ENCODE assay signal across 15 cellular contexts in genomic region chr5:95864944-95865504, GRCh38. TPM values are rescaled to one million over a fixed set of nuclear protein-coding genes. Genes with fewer than 3 reads are reported as not detected.
DNase-seq lines count a peak whose midpoint lies in the region; ATAC-seq and TF ChIP-seq lines count a peak whose summit lies in the region.
"Had no signal": no experiment of that assay in that cellular context is flagged by ENCODE, and none has a peak within 500 bp of the region (broad histone marks: within the 10 kb centered on the region; RNA-seq: fewer than 3 reads in every experiment).

No MANE protein-coding gene starts in this region.

- no peaks in the 10 kb centered on the region for H3K27me3 ChIP-seq in SJCRH30
- H3K27me3 ChIP-seq: ascending aorta had no signal

- DNase-seq in activated naive CD4-positive, alpha-beta T cell treated with anti-CD3 and anti-CD28 coated beads, Interleukin-2, amount 50 U/mL, for 72 hours (ENCODE audit: low spot score in 2 of 2), result no peak
- DNase-seq in chondrocyte (ENCODE audit: low spot score) (no peak), AG08396 (ENCODE audit: low spot score) (no peak), SJCRH30 (no peak)
- no peak for DNase-seq in effector memory CD8-positive, alpha-beta T cell
- no peak for DNase-seq in activated naive CD8-positive, alpha-beta T cell treated with anti-CD3 and anti-CD28 coated beads for 36 hours
- DNase-seq: DND-41; effector CD8-positive, alpha-beta T cell; NCI-H524 had no signal

- no peaks in the 10 kb centered on the region for H3K36me3 ChIP-seq in mesodermal cell (ENCODE audit: control insufficient read depth, insufficient read depth, low read length)
- H3K36me3 ChIP-seq in SJCRH30, result no peaks in the 10 kb centered on the region
- H3K36me3 ChIP-seq: ascending aorta had no signal

- H3K9me3 Mint-ChIP-seq in activated naive CD4-positive, alpha-beta T cell treated with anti-CD3 and anti-CD28 coated beads, Interleukin-2, amount 50 U/mL, for 24 hours, result no peaks in the 10 kb centered on the region
- H3K9me3 Mint-ChIP-seq in activated naive CD4-positive, alpha-beta T cell treated with anti-CD3 and anti-CD28 coated beads, Interleukin-2, amount 50 U/mL, for 72 hours, result peaks cover 0 to 16% of the 10 kb centered on the region in 2 donors
- H3K9me3 Mint-ChIP-seq in chondrocyte (ENCODE audit: low read depth), result no peaks in the 10 kb centered on the region
- no peaks in the 10 kb centered on the region for H3K9me3 Mint-ChIP-seq in effector memory CD8-positive, alpha-beta T cell
- peaks cover 8% of the 10 kb centered on the region for H3K9me3 Mint-ChIP-seq in activated naive CD8-positive, alpha-beta T cell treated with anti-CD3 and anti-CD28 coated beads for 36 hours

- peaks cover 1% of the 10 kb centered on the region for H3K36me3 Mint-ChIP-seq in activated naive CD4-positive, alpha-beta T cell treated with anti-CD3 and anti-CD28 coated beads, Interleukin-2, amount 50 U/mL, for 24 hours
- H3K36me3 Mint-ChIP-seq in activated naive CD4-positive, alpha-beta T cell treated with anti-CD3 and anti-CD28 coated beads, Interleukin-2, amount 50 U/mL, for 72 hours, result peaks cover 4 to 13% of the 10 kb centered on the region in 2 donors
- H3K36me3 Mint-ChIP-seq in chondrocyte (ENCODE audit: low read depth), result no peaks in the 10 kb centered on the region
- peaks cover 11% of the 10 kb centered on the region for H3K36me3 Mint-ChIP-seq in effector memory CD8-positive, alpha-beta T cell (ENCODE audit: insufficient read depth)
- peaks cover 6% of the 10 kb centered on the region for H3K36me3 Mint-ChIP-seq in activated naive CD8-positive, alpha-beta T cell treated with anti-CD3 and anti-CD28 coated beads for 36 hours

- H3K4me1 ChIP-seq in mesodermal cell (ENCODE audit: control insufficient read depth, insufficient read depth, low read length, poor library complexity, severe bottlenecking), result peaks cover 17% of the 10 kb centered on the region
- H3K4me1 ChIP-seq in SJCRH30, result peaks cover 24% of the 10 kb centered on the region

- no peak overlapping the region for H3K4me3 Mint-ChIP-seq in activated naive CD4-positive, alpha-beta T cell treated with anti-CD3 and anti-CD28 coated beads, Interleukin-2, amount 50 U/mL, for 24 hours
- no peak overlapping the region for H3K4me3 Mint-ChIP-seq in chondrocyte (ENCODE audit: unreplicated experiment)
- no peak overlapping the region for H3K4me3 Mint-ChIP-seq in effector memory CD8-positive, alpha-beta T cell
- no peak overlapping the region for H3K4me3 Mint-ChIP-seq in activated naive CD8-positive, alpha-beta T cell treated with anti-CD3 and anti-CD28 coated beads for 36 hours
- H3K4me3 Mint-ChIP-seq: activated T-helper 17 cell treated with anti-CD3 and anti-CD28 coated beads, Interleukin-2, amount 50 U/mL, for 72 hours; T-helper 1 cell treated with Interleukin-12 subunit alpha and Interleukin-12 subunit beta and Interleukin-4 antibody, amounts not matched to agents 30 μg/mL and 1 μg/mL, for 36 hours had no signal

- no peak for TF ChIP-seq CTCF in chondrocyte (IDR thresholded peaks at IDR 0.05)

- no peak overlapping the region for H3K4me3 ChIP-seq in mesodermal cell (ENCODE audit: extremely low read depth, insufficient read depth, low read length, poor library complexity, severe bottlenecking)
- H3K4me3 ChIP-seq in SJCRH30, result no peak overlapping the region
- H3K4me3 ChIP-seq: ascending aorta, skin epidermis had no signal

- H3K27me3 Mint-ChIP-seq in activated naive CD4-positive, alpha-beta T cell treated with anti-CD3 and anti-CD28 coated beads, Interleukin-2, amount 50 U/mL, for 24 hours, result no peaks in the 10 kb centered on the region
- H3K27me3 Mint-ChIP-seq in chondrocyte (ENCODE audit: low read depth), result no peaks in the 10 kb centered on the region
- H3K27me3 Mint-ChIP-seq in effector memory CD8-positive, alpha-beta T cell, result peaks cover 0 to 9% of the 10 kb centered on the region in 2 donors
- H3K27me3 Mint-ChIP-seq in activated naive CD8-positive, alpha-beta T cell treated with anti-CD3 and anti-CD28 coated beads for 36 hours, result peaks cover 6% of the 10 kb centered on the region
- H3K27me3 Mint-ChIP-seq: activated T-helper 17 cell treated with anti-CD3 and anti-CD28 coated beads, Interleukin-2, amount 50 U/mL, for 72 hours had no signal

- H3K4me1 Mint-ChIP-seq in activated naive CD4-positive, alpha-beta T cell treated with anti-CD3 and anti-CD28 coated beads, Interleukin-2, amount 50 U/mL, for 24 hours, result peaks cover 75% of the 10 kb centered on the region
- peaks cover 50% of the 10 kb centered on the region for H3K4me1 Mint-ChIP-seq in chondrocyte (ENCODE audit: low read depth)
- H3K4me1 Mint-ChIP-seq in effector memory CD8-positive, alpha-beta T cell (ENCODE audit: low read depth in 2 of 2), result peaks cover 11 to 15% of the 10 kb centered on the region in 2 donors
- H3K4me1 Mint-ChIP-seq in activated naive CD8-positive, alpha-beta T cell treated with anti-CD3 and anti-CD28 coated beads for 36 hours, result peaks cover 59% of the 10 kb centered on the region

- H3K27ac Mint-ChIP-seq in activated naive CD4-positive, alpha-beta T cell treated with anti-CD3 and anti-CD28 coated beads, Interleukin-2, amount 50 U/mL, for 24 hours, result peak overlapping the region; percentile 85
- no peak overlapping the region for H3K27ac Mint-ChIP-seq in activated naive CD4-positive, alpha-beta T cell treated with anti-CD3 and anti-CD28 coated beads, Interleukin-2, amount 50 U/mL, for 72 hours
- H3K27ac Mint-ChIP-seq in chondrocyte (ENCODE audit: unreplicated experiment), result peak overlapping the region; percentile 5
- no peak overlapping the region for H3K27ac Mint-ChIP-seq in effector memory CD8-positive, alpha-beta T cell
- no peak overlapping the region for H3K27ac Mint-ChIP-seq in activated naive CD8-positive, alpha-beta T cell treated with anti-CD3 and anti-CD28 coated beads for 36 hours
- H3K27ac Mint-ChIP-seq: T-helper 1 cell treated with Interleukin-12 subunit alpha and Interleukin-12 subunit beta and Interleukin-4 antibody, amounts not matched to agents 30 μg/mL and 1 μg/mL, for 36 hours had no signal

- H3K27ac ChIP-seq in mesodermal cell (ENCODE audit: low read depth, low read length, severe bottlenecking) (peak overlapping the region; percentile 1), SJCRH30 (no peak overlapping the region)

- no peaks in the 10 kb centered on the region for H3K9me3 ChIP-seq in mesodermal cell (ENCODE audit: control insufficient read depth, low read length)
- H3K9me3 ChIP-seq in SJCRH30 (replicated peaks), result no peaks in the 10 kb centered on the region
- H3K9me3 ChIP-seq: ascending aorta had no signal

- ATAC-seq in activated naive CD4-positive, alpha-beta T cell treated with anti-CD3 and anti-CD28 coated beads, Interleukin-2, amount 50 U/mL, for 72 hours, result no peak
- no peak for ATAC-seq in effector memory CD8-positive, alpha-beta T cell (replicated peaks)
- ATAC-seq: activated T-helper 17 cell treated with anti-CD3 and anti-CD28 coated beads, Interleukin-2, amount 50 U/mL, for 72 hours had no signal

- 79 to 88% methylated on average over 6 of the region's 6 CpGs for WGBS in mesodermal cell (ENCODE audit: insufficient coverage in 2 of 2), 2 experiments

RNA-seq across cellular contexts. Expression of gene GLRX, which starts 42.5 kb away (rescaled TPM):
- total RNA-seq in activated naive CD4-positive, alpha-beta T cell treated with anti-CD3 and anti-CD28 coated beads, Interleukin-2, amount 50 U/mL, for 72 hours, result 10 to 100 TPM; 28.4 to 48.4 TPM
- total RNA-seq in chondrocyte, result 18.3 to 24.8 TPM (median 21.6 TPM) in 3 replicates
- polyA plus RNA-seq in mesodermal cell (2013, experiment 1 of 2), result 80.8 TPM
- 81.5 TPM for polyA plus RNA-seq in mesodermal cell (2013, experiment 2 of 2)
- 17.7 and 21.4 TPM in 2 replicates for total RNA-seq in SJCRH30 (2014; rRNA removed; shearing (Covaris generic))
- 10 to 100 TPM; 26.4 to 29.5 TPM for total RNA-seq in activated naive CD8-positive, alpha-beta T cell treated with anti-CD3 and anti-CD28 coated beads for 36 hours

Comparison
In these comparisons a context has a peak if more than half of its experiments do, and no peak if none do; other contexts are left out.
1. H3K27ac Mint-ChIP-seq: peak in activated naive CD4-positive, alpha-beta T cell treated with anti-CD3 and anti-CD28 coated beads, Interleukin-2, amount 50 U/mL, for 24 hours (single experiment) and chondrocyte (single experiment); none in activated naive CD4-positive, alpha-beta T cell treated with anti-CD3 and anti-CD28 coated beads, Interleukin-2, amount 50 U/mL, for 72 hours (0 of 2), effector memory CD8-positive, alpha-beta T cell (0 of 2) and activated naive CD8-positive, alpha-beta T cell treated with anti-CD3 and anti-CD28 coated beads for 36 hours (single experiment).